In genomic region chr16:84751947-84752346, GRCh38 we compare ENCODE assay signal across 8 cellular contexts.
DNase-seq lines count a peak whose midpoint lies in the region; ATAC-seq and TF ChIP-seq lines count a peak whose summit lies in the region.

No MANE protein-coding gene starts in this region.

- H3K9ac ChIP-seq in BLaER1 treated with 17β-estradiol and CSF1 and Interleukin-3, amounts not matched to agents 10 nM and 100 nM: 0 out of 22 replicates have a peak overlapping the region, but pooled peaks of 1 of the 11 experiments have one; percentile 20

- TF ChIP-seq CTCF in epithelial cell of esophagus (IDR thresholded peaks at IDR 0.05; ENCODE audit: insufficient read depth, low read depth, low read length, missing control alignments): no peak

- no peak overlapping the region for H3K4me3 ChIP-seq in BLaER1 treated with 17β-estradiol and CSF1 and Interleukin-3, amounts not matched to agents 10 nM and 100 nM
- no peak overlapping the region for H3K4me3 ChIP-seq in epithelial cell of esophagus (ENCODE audit: low read length)

- no peaks in the 10 kb centered on the region for H3K27me3 ChIP-seq in BLaER1 treated with 17β-estradiol and CSF1 and Interleukin-3, amounts not matched to agents 10 nM and 100 nM

- peak overlapping the region; percentile 65 to 83 (median 76) for H3K4me2 ChIP-seq in BLaER1 treated with 17β-estradiol and CSF1 and Interleukin-3, amounts not matched to agents 10 nM and 100 nM

- H3K27ac ChIP-seq in BLaER1 treated with 17β-estradiol and CSF1 and Interleukin-3, amounts not matched to agents 10 nM and 100 nM: peak overlapping the region in 4 of 11 experiments; percentile 50 to 60 (median 52); a peak in 6 of 22 replicates

- H4K20me1 ChIP-seq in BLaER1 treated with 17β-estradiol and CSF1 and Interleukin-3, amounts not matched to agents 10 nM and 100 nM: peaks cover 48 to 100% (median 99%) of the 10 kb centered on the region in 11 experiments

- ATAC-seq in GM19395 (IDR thresholded peaks at IDR 0.05; ENCODE audit: unreplicated experiment) (peak; percentile 71), HG03175 (IDR thresholded peaks at IDR 0.05; ENCODE audit: unreplicated experiment) (no peak), HG03521 (IDR thresholded peaks at IDR 0.05; ENCODE audit: unreplicated experiment) (no peak)

- peaks cover 3 to 58% (median 39%) of the 10 kb centered on the region in 11 experiments; a peak in 21 of 22 replicates for H3K36me3 ChIP-seq in BLaER1 treated with 17β-estradiol and CSF1 and Interleukin-3, amounts not matched to agents 10 nM and 100 nM

- no peaks in the 10 kb centered on the region for H3K9me3 ChIP-seq in BLaER1 treated with 17β-estradiol and CSF1 and Interleukin-3, amounts not matched to agents 10 nM and 100 nM (replicated peaks in 1 of 11)

- DNase-seq in NOMO-1 (lab: John Stamatoyannopoulos, UW; ENCODE audit: unreplicated experiment in 2 of 2): peak; percentile 70 to 89
- peak; percentile 35 for DNase-seq in epithelial cell of esophagus (ENCODE audit: low read depth)
- no peak for DNase-seq in anterior cingulate cortex (lab: John Stamatoyannopoulos, UW)
- no peak for DNase-seq in activated gamma-delta T cell (lab: John Stamatoyannopoulos, UW)

- H3K4me1 ChIP-seq in BLaER1 treated with 17β-estradiol and CSF1 and Interleukin-3, amounts not matched to agents 10 nM and 100 nM: peaks cover 60 to 77% (median 68%) of the 10 kb centered on the region in 10 experiments

Comparison
In these comparisons a context has a peak if more than half of its experiments do, and no peak if none do; other contexts are left out.
1. DNase-seq: peak in NOMO-1 (2 of 2) and epithelial cell of esophagus (single experiment); none in anterior cingulate cortex (0 of 58) and activated gamma-delta T cell (single experiment).